In the genomic region with DNA sequence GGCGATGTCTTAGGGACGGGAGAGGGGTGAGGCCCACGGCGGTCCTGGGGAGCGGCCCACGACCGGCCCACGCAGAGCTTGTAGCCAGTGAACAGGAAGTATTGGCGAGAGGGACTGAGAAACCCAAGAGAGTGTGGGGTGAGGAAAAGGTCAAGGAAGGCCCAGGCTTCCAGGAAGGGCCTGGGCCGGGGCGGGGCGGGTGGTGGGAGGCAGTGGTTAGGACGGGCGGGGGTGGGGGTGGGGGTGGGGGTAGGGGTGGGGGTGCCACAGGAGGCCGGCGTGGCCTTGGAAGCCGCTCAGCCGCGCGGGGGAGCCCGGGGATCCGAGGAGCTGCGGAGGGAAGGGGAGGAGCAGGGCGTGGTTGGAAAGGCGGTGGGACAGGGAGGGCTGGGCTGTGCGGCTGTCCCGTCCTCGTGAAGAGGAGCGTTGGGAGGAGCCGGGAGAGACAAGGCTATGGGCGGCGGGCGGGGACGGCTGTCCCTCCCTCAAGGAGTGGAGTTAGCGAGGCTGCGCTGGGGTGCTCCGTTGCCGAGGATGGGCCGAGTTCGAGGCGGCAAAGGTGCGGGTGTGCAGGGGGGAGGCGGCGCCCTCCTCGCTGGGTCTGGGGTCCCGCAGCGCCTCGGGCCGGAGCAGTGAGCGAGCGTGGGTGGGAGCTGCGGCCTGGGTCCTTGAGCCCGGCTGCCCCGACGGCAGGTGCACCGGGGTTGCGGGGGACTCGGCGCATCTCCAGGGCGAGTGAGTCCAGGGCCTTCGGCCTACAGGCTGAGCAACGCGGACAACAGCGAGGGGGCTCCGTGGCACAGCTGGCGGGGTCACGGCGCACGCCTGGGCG, we compare ENCODE assay signal across 8 cellular contexts.
DNase-seq lines count a peak whose midpoint lies in the region; ATAC-seq and TF ChIP-seq lines count a peak whose summit lies in the region.

No MANE protein-coding gene starts in this region.

- ATAC-seq in IMR-90 (ENCODE audit: low read depth) (peak; percentile 44), gastroesophageal sphincter (peak; percentile 96), GM21529 (IDR thresholded peaks at IDR 0.05; ENCODE audit: unreplicated experiment) (no peak), GM18907 (IDR thresholded peaks at IDR 0.05; ENCODE audit: unreplicated experiment) (no peak), GM18858 (IDR thresholded peaks at IDR 0.05; ENCODE audit: unreplicated experiment) (no peak), HG02973 (IDR thresholded peaks at IDR 0.05; ENCODE audit: unreplicated experiment) (no peak)

- TF ChIP-seq POLR2A in IMR-90 (IDR thresholded peaks at IDR 0.05; ENCODE audit: low read depth, low read length) (no peak), gastroesophageal sphincter (IDR thresholded peaks at IDR 0.05) (no peak)

- TF ChIP-seq CTCF in IMR-90 (conservative IDR thresholded peaks at IDR 0.05; ENCODE audit: low read depth, low read length) = no peak
- TF ChIP-seq CTCF in gastroesophageal sphincter (IDR thresholded peaks at IDR 0.05) = peak in 1 of 4 experiments; percentile 32
- no peak for TF ChIP-seq CTCF in osteocyte (IDR thresholded peaks at IDR 0.05)

- H4K91ac ChIP-seq in IMR-90 (ENCODE audit: insufficient read depth, low read depth, low read length) = no peak overlapping the region

- no peak overlapping the region for H3K4me3 Mint-ChIP-seq in osteocyte (ENCODE audit: unreplicated experiment)

- no peak overlapping the region for H2AK9ac ChIP-seq in IMR-90 (replicated peaks; ENCODE audit: low read depth, low read length, poor library complexity)

- H4K8ac ChIP-seq in IMR-90 (ENCODE audit: low read depth in 2 of 2, low read length in 2 of 2) = no peak overlapping the region

- CTCF ChIA-PET in IMR-90 (lab: Yijun Ruan, JAX) = interaction anchor here (0.6 kb wide), 1 partner anchor 77 kb away, joined by 4 read pairs; no protein-coding TSS in a partner anchor

- H3K9me3 Mint-ChIP-seq in osteocyte (ENCODE audit: unreplicated experiment) = no peaks in the 10 kb centered on the region

- no peaks in the 10 kb centered on the region for H3K36me3 Mint-ChIP-seq in osteocyte (ENCODE audit: unreplicated experiment)

- H3K27me3 ChIP-seq in IMR-90 (ENCODE audit: control insufficient read depth, insufficient read depth, low read length) (no peaks in the 10 kb centered on the region; the same call in 1 of the 2 replicates), gastroesophageal sphincter (no peaks in the 10 kb centered on the region)

- H2BK20ac ChIP-seq in IMR-90 (ENCODE audit: low read depth, low read length) = no peak overlapping the region

- no peaks in the 10 kb centered on the region for H3K79me1 ChIP-seq in IMR-90 (ENCODE audit: low read depth in 1 of 2, low read length in 2 of 2)

- H3K23ac ChIP-seq in IMR-90 (ENCODE audit: low read depth, low read length) = no peak overlapping the region

- no peak overlapping the region for H2BK5ac ChIP-seq in IMR-90 (ENCODE audit: low read depth, low read length, poor library complexity, severe bottlenecking)

- no peak overlapping the region for H3K4ac ChIP-seq in IMR-90 (ENCODE audit: low read depth, low read length)

- H3K9ac ChIP-seq in IMR-90 (ENCODE audit: low read depth, low read length) = no peak overlapping the region

- no peak overlapping the region for H3K56ac ChIP-seq in IMR-90 (ENCODE audit: extremely low read depth, insufficient read depth, low read length)

- in situ Hi-C loops in IMR-90 (cut with MboI; ENCODE audit: low sequenced_read_pairs) = no loop called here

- H3K18ac ChIP-seq in IMR-90 (ENCODE audit: low read depth, low read length) = no peak overlapping the region

- no peaks in the 10 kb centered on the region for H4K20me1 ChIP-seq in IMR-90 (ENCODE audit: insufficient read depth, low read length)

- H2BK120ac ChIP-seq in IMR-90 (ENCODE audit: low read depth, low read length) = no peak overlapping the region

- no peak overlapping the region for H2BK15ac ChIP-seq in IMR-90 (ENCODE audit: low read depth, low read length)

- peak overlapping the region; percentile 58 for H2AFZ ChIP-seq in IMR-90 (replicated peaks; ENCODE audit: low read length, poor library complexity)

- H3K27ac ChIP-seq in IMR-90 (ENCODE audit: insufficient read depth, low read length) = no peak overlapping the region
- H3K27ac ChIP-seq in gastroesophageal sphincter = peak overlapping the region in 3 of 4 donors; percentile 72 to 82 (median 82)

- H3K4me2 ChIP-seq in IMR-90 (ENCODE audit: low read depth, low read length) = no peak overlapping the region; the same call in 1 of the 2 replicates

- H4K5ac ChIP-seq in IMR-90 (ENCODE audit: low read depth, low read length) = no peak overlapping the region

- DNase-seq in D341Med (ENCODE audit: low spot score) = peak; percentile 90
- no peak for DNase-seq in IMR-90
- peak; percentile 85 for DNase-seq in osteocyte (ENCODE audit: extremely low spot score, unreplicated experiment)

- TF ChIP-seq EP300 in gastroesophageal sphincter (IDR thresholded peaks at IDR 0.05) = no peak

- no peak overlapping the region for H3K14ac ChIP-seq in IMR-90 (replicated peaks; ENCODE audit: low read depth, low read length)

- no peaks in the 10 kb centered on the region for H3K9me1 ChIP-seq in IMR-90 (ENCODE audit: insufficient read depth, low read length)

- H3K4me1 ChIP-seq in IMR-90 (ENCODE audit: control insufficient read depth, insufficient read depth, low read length) = no peaks in the 10 kb centered on the region
- H3K4me1 ChIP-seq in gastroesophageal sphincter = peaks cover 0 to 18% (median 0%) of the 10 kb centered on the region in 3 donors

- H3K4me3 ChIP-seq in IMR-90 (ENCODE audit: insufficient read depth, low read depth, low read length) (no peak overlapping the region), gastroesophageal sphincter (peak overlapping the region; percentile 29 to 67)

- H2AK5ac ChIP-seq in IMR-90 (ENCODE audit: low read depth, low read length) = no peak overlapping the region

- H3K27me3 Mint-ChIP-seq in osteocyte (ENCODE audit: unreplicated experiment) = peaks cover 7% of the 10 kb centered on the region

- 17% methylated on average over 16 of the region's 70 CpGs; no CpG with 5 or more reads in 1 of the 2 experiments for WGBS in IMR-90 (ENCODE audit: extremely low coverage in 2 of 2, insufficient read length in 1 of 2), 2 experiments
- WGBS in gastroesophageal sphincter (ENCODE audit: low coverage in 1 of 2), 2 donors = 0 to 11% methylated on average over 2 to 9 of the region's 70 CpGs

- H3K4me1 Mint-ChIP-seq in osteocyte (ENCODE audit: unreplicated experiment) = no peaks in the 10 kb centered on the region

- POLR2A ChIA-PET in IMR-90 (lab: Charles Lee; ENCODE audit: unreplicated experiment) = no interaction called here

- no peak for TF ChIP-seq RAD21 in IMR-90 (IDR thresholded peaks at IDR 0.05; ENCODE audit: low read length)

- no peak overlapping the region for H3K27ac Mint-ChIP-seq in osteocyte (ENCODE audit: unreplicated experiment)

- H3K36me3 ChIP-seq in IMR-90 (ENCODE audit: control insufficient read depth, insufficient read depth, low read length) (no peaks in the 10 kb centered on the region), gastroesophageal sphincter (no peaks in the 10 kb centered on the region)

- dilution Hi-C loops in IMR-90 (cut with HindIII; ENCODE audit: low sequenced_read_pairs, unreplicated experiment) = no loop called here

- intact Hi-C loops in IMR-90 (cut with micrococcal nuclease) = no loop called here

- no TSS peak for BruUV-seq in IMR-90 (replicated peaks; lab: Mats Ljungman, UMichigan)

- H3K9me3 ChIP-seq in IMR-90 (ENCODE audit: control insufficient read depth, insufficient read depth, low read length) = no peaks in the 10 kb centered on the region
- no peaks in the 10 kb centered on the region for H3K9me3 ChIP-seq in gastroesophageal sphincter

TF ChIP-seq in IMR-90, 13 proteins besides CTCF, POLR2A, EP300 and RAD21:
- TF ChIP-seq, protein P1, sequence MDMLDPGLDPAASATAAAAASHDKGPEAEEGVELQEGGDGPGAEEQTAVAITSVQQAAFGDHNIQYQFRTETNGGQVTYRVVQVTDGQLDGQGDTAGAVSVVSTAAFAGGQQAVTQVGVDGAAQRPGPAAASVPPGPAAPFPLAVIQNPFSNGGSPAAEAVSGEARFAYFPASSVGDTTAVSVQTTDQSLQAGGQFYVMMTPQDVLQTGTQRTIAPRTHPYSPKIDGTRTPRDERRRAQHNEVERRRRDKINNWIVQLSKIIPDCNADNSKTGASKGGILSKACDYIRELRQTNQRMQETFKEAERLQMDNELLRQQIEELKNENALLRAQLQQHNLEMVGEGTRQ (IDR thresholded peaks at IDR 0.05; ENCODE audit: low read depth, low read length) = no peak
- no peak for TF ChIP-seq MXI1 (IDR thresholded peaks at IDR 0.05; ENCODE audit: borderline replicate concordance, low read depth, low read length)
- no peak for TF ChIP-seq FOS (IDR thresholded peaks at IDR 0.05; ENCODE audit: low read depth, low read length)
- TF ChIP-seq RCOR1 (IDR thresholded peaks at IDR 0.05; ENCODE audit: insufficient replicate concordance, low read length) = no peak
- no peak for TF ChIP-seq BHLHE40 (IDR thresholded peaks at IDR 0.05; ENCODE audit: low read depth, low read length)
- no peak for TF ChIP-seq RFX5 (IDR thresholded peaks at IDR 0.05; ENCODE audit: low read depth, low read length)
- TF ChIP-seq CHD1 (IDR thresholded peaks at IDR 0.05; ENCODE audit: low read depth, low read length) = no peak
- TF ChIP-seq CEBPB (IDR thresholded peaks at IDR 0.05; ENCODE audit: low read depth, low read length) = no peak
- no peak for TF ChIP-seq MAZ (IDR thresholded peaks at IDR 0.05; ENCODE audit: borderline replicate concordance, low read depth, low read length)
- TF ChIP-seq, protein P2, sequence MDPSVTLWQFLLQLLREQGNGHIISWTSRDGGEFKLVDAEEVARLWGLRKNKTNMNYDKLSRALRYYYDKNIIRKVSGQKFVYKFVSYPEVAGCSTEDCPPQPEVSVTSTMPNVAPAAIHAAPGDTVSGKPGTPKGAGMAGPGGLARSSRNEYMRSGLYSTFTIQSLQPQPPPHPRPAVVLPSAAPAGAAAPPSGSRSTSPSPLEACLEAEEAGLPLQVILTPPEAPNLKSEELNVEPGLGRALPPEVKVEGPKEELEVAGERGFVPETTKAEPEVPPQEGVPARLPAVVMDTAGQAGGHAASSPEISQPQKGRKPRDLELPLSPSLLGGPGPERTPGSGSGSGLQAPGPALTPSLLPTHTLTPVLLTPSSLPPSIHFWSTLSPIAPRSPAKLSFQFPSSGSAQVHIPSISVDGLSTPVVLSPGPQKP (IDR thresholded peaks at IDR 0.05; ENCODE audit: borderline replicate concordance, low read depth, low read length) = no peak
- no peak for TF ChIP-seq SMC3 (IDR thresholded peaks at IDR 0.05; ENCODE audit: low read depth, low read length)
- no peak for TF ChIP-seq NFE2L2 (IDR thresholded peaks at IDR 0.05; ENCODE audit: low read depth, low read length)
- no peak for TF ChIP-seq MAFK (IDR thresholded peaks at IDR 0.05; ENCODE audit: low read depth, low read length)

Comparison
In these comparisons a context has a peak if more than half of its experiments do, and no peak if none do; other contexts are left out.
1. ATAC-seq: peak in IMR-90 (single experiment) and gastroesophageal sphincter (single experiment); none in GM21529 (single experiment), GM18907 (single experiment), GM18858 (single experiment) and HG02973 (single experiment).